8 cellular contexts compared by ENCODE assay signal in genomic region chr17:44115585-44116415, GRCh38. TPM values are rescaled to one million over a fixed set of nuclear protein-coding genes. Genes with fewer than 3 reads are reported as not detected.
DNase-seq lines count a peak whose midpoint lies in the region; ATAC-seq and TF ChIP-seq lines count a peak whose summit lies in the region.

No MANE protein-coding gene starts in this region.

- H3K9me3 ChIP-seq in Panc1 (ENCODE audit: control insufficient read depth, insufficient read depth, low read depth, low read length) (no peaks in the 10 kb centered on the region), parathyroid adenoma (ENCODE audit: control insufficient read depth, low read length) (no peaks in the 10 kb centered on the region)

- CTCF ChIA-PET in Panc1 (lab: Charles Lee) = interaction anchor here (0.6 to 2.6 kb wide), 4 partner anchors 15 to 101 kb away, joined by 3 to 10 read pairs (median 5); partner anchors contain the start of gene TMEM101

- in situ Hi-C loops in Panc1 (cut with HindIII; ENCODE audit: low pct_unique_long_range_greater_than_20kb, low sequenced_read_pairs) = no loop called here

- no peaks in the 10 kb centered on the region for H3K36me3 ChIP-seq in Panc1 (ENCODE audit: control insufficient read depth, insufficient read depth, low read length)
- H3K36me3 ChIP-seq in parathyroid adenoma (ENCODE audit: control insufficient read depth, insufficient read depth, low read length) = no peaks in the 10 kb centered on the region

- intact Hi-C loops in Panc1 (cut with micrococcal nuclease; ENCODE audit: unreplicated experiment) = no loop called here

- H3K4me1 Mint-ChIP-seq in effector memory CD8-positive, alpha-beta T cell (ENCODE audit: low read depth in 2 of 2) = peaks cover 47 to 59% of the 10 kb centered on the region in 2 donors

- H3K4me3 Mint-ChIP-seq in effector memory CD8-positive, alpha-beta T cell = no peak overlapping the region

- H3K4me1 ChIP-seq in Panc1 (ENCODE audit: control insufficient read depth, insufficient read depth, low read length) = peaks cover 12% of the 10 kb centered on the region
- peaks cover 29% of the 10 kb centered on the region for H3K4me1 ChIP-seq in parathyroid adenoma

- H3K27me3 Mint-ChIP-seq in effector memory CD8-positive, alpha-beta T cell = no peaks in the 10 kb centered on the region

- no peak overlapping the region for H3K9ac ChIP-seq in parathyroid adenoma

- H3K27me3 ChIP-seq in Panc1 (ENCODE audit: control insufficient read depth, insufficient read depth, low read length) = no peaks in the 10 kb centered on the region
- H3K27me3 ChIP-seq in parathyroid adenoma (ENCODE audit: control insufficient read depth, insufficient read depth, low read length) = no peaks in the 10 kb centered on the region

- H3K27ac ChIP-seq in Panc1 (ENCODE audit: low read length) (no peak overlapping the region), parathyroid adenoma (no peak overlapping the region)

- no peak overlapping the region for H3K4me3 ChIP-seq in Panc1 (ENCODE audit: low read depth in 2 of 2, low read length in 2 of 2)
- no peak overlapping the region for H3K4me3 ChIP-seq in parathyroid adenoma (ENCODE audit: low read depth, low read length)

- DNase-seq in activated CD8-positive, alpha-beta memory T cell treated with anti-CD3 and anti-CD28 coated beads for 24 hours = peak; percentile 67
- DNase-seq in activated CD8-positive, alpha-beta memory T cell treated with anti-CD3 and anti-CD28 coated beads, Interleukin-2, amount 50 U/mL, for 48 hours = no peak
- DNase-seq in Panc1 (ENCODE audit: low read depth, low spot score) (no peak), inferior parietal cortex (ENCODE audit: extremely low spot score) (no peak), NCI-H128 (lab: John Stamatoyannopoulos, UW; ENCODE audit: unreplicated experiment) (no peak)
- no peak for DNase-seq in effector memory CD8-positive, alpha-beta T cell

- no peak overlapping the region for H2AFZ ChIP-seq in parathyroid adenoma

- no peak overlapping the region for H3K4me2 ChIP-seq in parathyroid adenoma (ENCODE audit: low read length)

- H3K36me3 Mint-ChIP-seq in effector memory CD8-positive, alpha-beta T cell (ENCODE audit: insufficient read depth) = peaks cover 25% of the 10 kb centered on the region

- ATAC-seq in Panc1 (no peak), HG03342 (IDR thresholded peaks at IDR 0.05; ENCODE audit: unreplicated experiment) (no peak)
- peak; percentile 40 for ATAC-seq in effector memory CD8-positive, alpha-beta T cell (replicated peaks)

- no TSS peak for BruUV-seq in Panc1 (replicated peaks; lab: Mats Ljungman, UMichigan)

- H3K79me2 ChIP-seq in parathyroid adenoma = peaks cover 17% of the 10 kb centered on the region

- no peaks in the 10 kb centered on the region for H3K9me3 Mint-ChIP-seq in effector memory CD8-positive, alpha-beta T cell

- POLR2A ChIA-PET in Panc1 (lab: Charles Lee) = interaction anchor here (0.6 kb wide), 1 partner anchor 1902 kb away, joined by 7 read pairs; no protein-coding TSS in a partner anchor

- TF ChIP-seq CTCF in Panc1 (IDR thresholded peaks at IDR 0.05) = peak; percentile 85
- TF ChIP-seq CTCF in parathyroid adenoma (IDR thresholded peaks at IDR 0.05) = peak; percentile 77

- peak overlapping the region in 1 of 2 donors; percentile 20 for H3K27ac Mint-ChIP-seq in effector memory CD8-positive, alpha-beta T cell

RNA-seq across cellular contexts. Expression of gene HDAC5, which starts 7.6 kb away (rescaled TPM):
- total RNA-seq in Panc1 (2021; ENCODE audit: unreplicated experiment) = 11.5 TPM
- 27.9 TPM for polyA plus RNA-seq in Panc1 (2012; ENCODE audit: insufficient read length)

RNA-seq across cellular contexts. Expression of gene HROB, which starts 25.9 kb away (rescaled TPM):
- total RNA-seq in Panc1 (2021; ENCODE audit: unreplicated experiment) = 7.8 TPM
- polyA plus RNA-seq in Panc1 (2012; ENCODE audit: insufficient read length) = 2.7 TPM

RNA-seq across cellular contexts. Expression of gene G6PC3, which starts 45.3 kb away (rescaled TPM):
- total RNA-seq in Panc1 (2021; ENCODE audit: unreplicated experiment) = 42.7 TPM
- 65.1 TPM for polyA plus RNA-seq in Panc1 (2012; ENCODE audit: insufficient read length)

RNA-seq across cellular contexts. Expression of gene LSM12, which starts 49.3 kb away (rescaled TPM):
- 73.0 TPM for total RNA-seq in Panc1 (2021; ENCODE audit: unreplicated experiment)
- 34.8 TPM for polyA plus RNA-seq in Panc1 (2012; ENCODE audit: insufficient read length)

RNA-seq across cellular contexts. Expression of gene ASB16, which starts 54.7 kb away (rescaled TPM):
- total RNA-seq in Panc1 (2021; ENCODE audit: unreplicated experiment) = not detected
- polyA plus RNA-seq in Panc1 (2012; ENCODE audit: insufficient read length) = 1.5 TPM
